In the genomic region with DNA sequence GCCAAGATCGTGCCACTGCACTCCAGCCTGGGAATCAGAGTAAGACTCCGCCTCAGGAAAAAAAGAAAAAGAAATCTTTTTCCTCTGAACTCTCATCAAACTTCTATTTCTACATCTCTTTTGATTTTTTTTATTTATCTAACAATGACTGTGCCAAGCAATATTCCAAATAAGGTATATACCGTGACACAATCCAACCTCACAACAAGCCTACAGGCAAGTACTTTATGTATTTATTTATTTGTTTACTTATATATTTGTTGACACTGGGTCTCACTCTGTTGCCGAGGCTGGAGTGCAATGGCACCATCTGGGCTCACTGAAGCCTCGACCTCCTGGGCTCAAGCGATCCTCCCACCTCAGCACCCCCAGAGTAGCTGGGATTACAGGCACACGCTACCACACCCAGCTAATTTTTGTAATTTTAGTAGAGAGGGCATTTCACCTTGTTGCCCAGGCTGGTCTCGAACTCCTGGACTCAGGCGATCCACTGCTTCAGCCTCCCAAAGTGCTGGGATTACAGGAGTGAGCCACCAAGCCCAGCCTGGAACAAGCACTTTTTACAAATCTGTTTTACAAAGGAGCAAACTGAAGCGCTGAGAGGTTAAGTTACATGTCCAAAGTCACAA, we compare ENCODE assay signal across 1 cellular context.
TF ChIP-seq lines count a peak whose summit lies in the region.

No MANE protein-coding gene starts in this region.

TF ChIP-seq in IMR-90, 13 proteins besides CTCF, POLR2A, EP300 and RAD21 (continued from another document):
- TF ChIP-seq USF2 (IDR thresholded peaks at IDR 0.05; ENCODE audit: low read depth, low read length) (no peak), MXI1 (IDR thresholded peaks at IDR 0.05; ENCODE audit: borderline replicate concordance, low read depth, low read length) (no peak), CEBPB (IDR thresholded peaks at IDR 0.05; ENCODE audit: low read depth, low read length) (no peak), NFE2L2 (IDR thresholded peaks at IDR 0.05; ENCODE audit: low read depth, low read length) (no peak), FOS (IDR thresholded peaks at IDR 0.05; ENCODE audit: low read depth, low read length) (no peak), RFX5 (IDR thresholded peaks at IDR 0.05; ENCODE audit: low read depth, low read length) (no peak), MAFK (IDR thresholded peaks at IDR 0.05; ENCODE audit: low read depth, low read length) (no peak), SMC3 (IDR thresholded peaks at IDR 0.05; ENCODE audit: low read depth, low read length) (no peak)
- TF ChIP-seq, protein P1, sequence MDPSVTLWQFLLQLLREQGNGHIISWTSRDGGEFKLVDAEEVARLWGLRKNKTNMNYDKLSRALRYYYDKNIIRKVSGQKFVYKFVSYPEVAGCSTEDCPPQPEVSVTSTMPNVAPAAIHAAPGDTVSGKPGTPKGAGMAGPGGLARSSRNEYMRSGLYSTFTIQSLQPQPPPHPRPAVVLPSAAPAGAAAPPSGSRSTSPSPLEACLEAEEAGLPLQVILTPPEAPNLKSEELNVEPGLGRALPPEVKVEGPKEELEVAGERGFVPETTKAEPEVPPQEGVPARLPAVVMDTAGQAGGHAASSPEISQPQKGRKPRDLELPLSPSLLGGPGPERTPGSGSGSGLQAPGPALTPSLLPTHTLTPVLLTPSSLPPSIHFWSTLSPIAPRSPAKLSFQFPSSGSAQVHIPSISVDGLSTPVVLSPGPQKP (IDR thresholded peaks at IDR 0.05; ENCODE audit: borderline replicate concordance, low read depth, low read length), result no peak
